Comparison of ENCODE assay signal across 8 cellular contexts in genomic region chr10:67386841-67387533, GRCh38.
DNase-seq lines count a peak whose midpoint lies in the region; ATAC-seq and TF ChIP-seq lines count a peak whose summit lies in the region.
"Not testable (repeated sequence)": the region's sequence is repeated elsewhere in the genome, so short reads cannot be mapped to it uniquely, and the experiment has no call there.

No MANE protein-coding gene starts in this region.

- H3K79me2 ChIP-seq in hepatocyte = not testable (repeated sequence)

- 27 to 39% methylated on average over 33 of the region's 33 CpGs for WGBS in ectodermal cell, 2 experiments
- WGBS in hepatocyte (ENCODE audit: low lambda C conversion rate, missing lambda C conversion rate) = 3% methylated on average over 33 of the region's 33 CpGs

- peak; percentile 17 for DNase-seq in H7
- not testable (repeated sequence) for DNase-seq in Panc1 (ENCODE audit: low read depth, low spot score); activated naive CD8-positive, alpha-beta T cell treated with anti-CD3 and anti-CD28 coated beads, Interleukin-2, amount 10 ng/mL, durations not matched to agents 7 days and 5 days; hepatocyte (ENCODE audit: low spot score); lower lobe of right lung; tibial artery
- DNase-seq in posterior vena cava (ENCODE audit: low spot score) = peak; percentile 43

- H3K9me3 Mint-ChIP-seq in activated naive CD8-positive, alpha-beta T cell treated with anti-CD3 and anti-CD28 coated beads, Interleukin-2, amount 10 ng/mL, durations not matched to agents 7 days and 5 days = not testable (repeated sequence)

- not testable (repeated sequence) for H3K4me1 ChIP-seq in Panc1 (ENCODE audit: control insufficient read depth, insufficient read depth, low read length); hepatocyte (ENCODE audit: insufficient read depth); lower lobe of right lung; tibial artery
- H3K4me1 ChIP-seq in ectodermal cell (ENCODE audit: control insufficient read depth, insufficient read depth, low read length) = peaks cover 13% of the 10 kb centered on the region

- H3K27ac Mint-ChIP-seq in activated naive CD8-positive, alpha-beta T cell treated with anti-CD3 and anti-CD28 coated beads, Interleukin-2, amount 10 ng/mL, durations not matched to agents 7 days and 5 days = not testable (repeated sequence)

- not testable (repeated sequence) for TF ChIP-seq CTCF in Panc1 (IDR thresholded peaks at IDR 0.05); hepatocyte (IDR thresholded peaks at IDR 0.05; ENCODE audit: poor library complexity); lower lobe of right lung (IDR thresholded peaks at IDR 0.05); tibial artery (IDR thresholded peaks at IDR 0.05)

- H3K4me2 ChIP-seq in hepatocyte = peak overlapping the region; percentile 92

- POLR2A ChIA-PET in Panc1 (lab: Charles Lee); activated naive CD8-positive, alpha-beta T cell treated with anti-CD3 and anti-CD28 coated beads, Interleukin-2, amount 10 ng/mL, durations not matched to agents 7 days and 5 days (lab: Charles Lee): not testable (repeated sequence)

- intact Hi-C loops in Panc1 (cut with micrococcal nuclease; ENCODE audit: unreplicated experiment); lower lobe of right lung (cut with DNase I); posterior vena cava (cut with DNase I); tibial artery (cut with DNase I; ENCODE audit: low total_unique reads): not testable (repeated sequence)

- not testable (repeated sequence) for H3K36me3 ChIP-seq in H7 (replicated peaks; ENCODE audit: control insufficient read depth, insufficient read depth, low read length); Panc1 (ENCODE audit: control insufficient read depth, insufficient read depth, low read length); ectodermal cell (ENCODE audit: control insufficient read depth, insufficient read depth, low read length); hepatocyte (replicated peaks; ENCODE audit: insufficient read depth, low read depth); lower lobe of right lung; tibial artery

- not testable (repeated sequence) for H3K9me3 ChIP-seq in Panc1 (ENCODE audit: control insufficient read depth, insufficient read depth, low read depth, low read length); ectodermal cell (ENCODE audit: control insufficient read depth, low read length); hepatocyte (ENCODE audit: low read depth); lower lobe of right lung; tibial artery

- H4K20me1 ChIP-seq in hepatocyte (ENCODE audit: insufficient read depth, poor library complexity, severe bottlenecking) = not testable (repeated sequence)

- peaks cover 15% of the 10 kb centered on the region for H3K27me3 Mint-ChIP-seq in activated naive CD8-positive, alpha-beta T cell treated with anti-CD3 and anti-CD28 coated beads, Interleukin-2, amount 10 ng/mL, durations not matched to agents 7 days and 5 days

- CTCF ChIA-PET in Panc1 (lab: Charles Lee) = not testable (repeated sequence)

- not testable (repeated sequence) for BruUV-seq in Panc1 (replicated peaks; lab: Mats Ljungman, UMichigan)

- H3K4me3 Mint-ChIP-seq in activated naive CD8-positive, alpha-beta T cell treated with anti-CD3 and anti-CD28 coated beads, Interleukin-2, amount 10 ng/mL, durations not matched to agents 7 days and 5 days = peak overlapping the region; percentile 55

- H3K27ac ChIP-seq in Panc1 (ENCODE audit: low read length); hepatocyte; lower lobe of right lung; tibial artery: not testable (repeated sequence)
- peak overlapping the region; percentile 36 for H3K27ac ChIP-seq in ectodermal cell (ENCODE audit: insufficient read depth, low read depth, low read length, poor library complexity, severe bottlenecking)

- H3K9me2 ChIP-seq in hepatocyte (replicated peaks; ENCODE audit: insufficient read depth) = not testable (repeated sequence)

- not testable (repeated sequence) for H3K27me3 ChIP-seq in H7 (ENCODE audit: control insufficient read depth, insufficient read depth, low read length); ectodermal cell (ENCODE audit: control insufficient read depth, insufficient read depth, low read length, poor library complexity, severe bottlenecking); hepatocyte; lower lobe of right lung (ENCODE audit: low read depth); tibial artery
- H3K27me3 ChIP-seq in Panc1 (ENCODE audit: control insufficient read depth, insufficient read depth, low read length) = peaks cover 12% of the 10 kb centered on the region; the same call in 1 of the 2 replicates

- H3K4me1 Mint-ChIP-seq in activated naive CD8-positive, alpha-beta T cell treated with anti-CD3 and anti-CD28 coated beads, Interleukin-2, amount 10 ng/mL, durations not matched to agents 7 days and 5 days = not testable (repeated sequence)

- not testable (repeated sequence) for H3K36me3 Mint-ChIP-seq in activated naive CD8-positive, alpha-beta T cell treated with anti-CD3 and anti-CD28 coated beads, Interleukin-2, amount 10 ng/mL, durations not matched to agents 7 days and 5 days

- H3K4me3 ChIP-seq in H7 (ENCODE audit: insufficient read depth, low read depth, low read length) = peak overlapping the region; percentile 41
- H3K4me3 ChIP-seq in Panc1 (ENCODE audit: low read depth in 2 of 2, low read length in 2 of 2) = peak overlapping the region; percentile 21 to 29
- peak overlapping the region; percentile 35 for H3K4me3 ChIP-seq in ectodermal cell (ENCODE audit: insufficient read depth, low read depth, low read length)
- H3K4me3 ChIP-seq in hepatocyte = peak overlapping the region; percentile 52
- peak overlapping the region; percentile 34 for H3K4me3 ChIP-seq in lower lobe of right lung
- peak overlapping the region; percentile 40 to 52 for H3K4me3 ChIP-seq in tibial artery

- in situ Hi-C loops in Panc1 (cut with HindIII; ENCODE audit: low pct_unique_long_range_greater_than_20kb, low sequenced_read_pairs) = not testable (repeated sequence)

- not testable (repeated sequence) for ATAC-seq in Panc1; activated naive CD8-positive, alpha-beta T cell treated with anti-CD3 and anti-CD28 coated beads, Interleukin-2, amount 10 ng/mL, durations not matched to agents 7 days and 5 days (ENCODE audit: low read depth); lower lobe of right lung

- peak overlapping the region; percentile 73 for H2AFZ ChIP-seq in hepatocyte
